ENCODE assay signal across 6 cellular contexts in the genomic region with DNA sequence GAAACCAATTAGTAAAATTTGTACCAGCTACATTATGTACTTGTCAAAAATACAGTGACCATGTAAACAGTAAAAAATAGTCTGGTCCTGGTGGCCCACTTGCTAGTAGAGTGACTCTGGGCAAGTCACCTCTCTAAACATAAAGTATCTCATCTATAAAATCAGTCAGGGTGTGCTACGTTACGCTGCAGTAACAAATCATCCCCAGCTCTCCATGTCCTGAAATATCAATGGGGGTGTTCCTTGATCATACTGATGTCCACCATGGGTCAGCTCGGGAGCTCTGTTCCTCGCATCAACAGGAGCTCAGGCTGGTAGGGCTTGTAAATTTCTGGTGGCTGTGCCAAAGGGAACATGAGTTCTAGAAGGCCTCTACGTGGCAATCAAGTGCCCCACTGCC.
"Had no signal": no experiment of that assay in that cellular context is flagged by ENCODE, and none has a peak within 500 bp of the region (broad histone marks: within the 10 kb centered on the region; RNA-seq: fewer than 3 reads in every experiment).

No MANE protein-coding gene starts in this region.

- DNase-seq: IMR-90, KBM-7, KG1 had no signal

- H3K27ac ChIP-seq: HL-60, KMS-11 had no signal

- H3K9ac ChIP-seq: KMS-11 had no signal

- H3K4me2 ChIP-seq: KMS-11 had no signal

- FAIRE-seq: HTR-8/SVneo had no signal
